ENCODE assay signal across 19 cellular contexts in genomic region chr16:11627292-11627663, GRCh38. TPM values are rescaled to one million over a fixed set of nuclear protein-coding genes. Genes with fewer than 3 reads are reported as not detected.
A peak's percentile ranks its signal among the peaks of the same experiment; 100 is the strongest.
DNase-seq lines count a peak whose midpoint lies in the region; ATAC-seq and TF ChIP-seq lines count a peak whose summit lies in the region.
"Had no signal": no experiment of that assay in that cellular context is flagged by ENCODE, and none has a peak within 500 bp of the region (broad histone marks: within the 10 kb centered on the region; RNA-seq: fewer than 3 reads in every experiment).

No MANE protein-coding gene starts in this region.

- no peak overlapping the region for H3K4me3 Mint-ChIP-seq in dendritic cell treated with granulocyte-macrophage colony-stimulating factor and Interleukin-4, amounts not matched to agents 40 ng/mL and 50 ng/mL, for 4 days
- H3K4me3 Mint-ChIP-seq in activated T-helper 17 cell treated with anti-CD3 and anti-CD28 coated beads, Interleukin-2, amount 50 U/mL, for 72 hours: no peak overlapping the region
- H3K4me3 Mint-ChIP-seq: activated CD8-positive, alpha-beta T cell treated with anti-CD3 and anti-CD28 coated beads, Interleukin-2, amount 10 ng/mL, durations not matched to agents 7 days and 5 days; brain had no signal

- DNase-seq in IMR-90 (no peak), trophoblast cell (peak in 1 of 2 donors; percentile 65), iPS-NIHi7 (ENCODE audit: extremely low spot score) (no peak)
- DNase-seq: activated CD4-positive, alpha-beta T cell treated with anti-CD3 and anti-CD28 coated beads for 1 hour; activated CD8-positive, alpha-beta T cell treated with anti-CD3 and anti-CD28 coated beads, Interleukin-2, amount 10 ng/mL, durations not matched to agents 7 days and 5 days; activated gamma-delta T cell treated with Interleukin-2 at 50 U/mL for 16 hours; DND-41; glutamatergic neuron; Kasumi-1; NK-92 treated with Interleukin-12 subunit alpha and Interleukin-12 subunit beta, amount 100 ng/mL, for 24 hours; Peyer's patch; substantia nigra; uterus had no signal

- H3K4me3 ChIP-seq in ACC112 (ENCODE audit: low read depth, low read length) (no peak overlapping the region), IMR-90 (ENCODE audit: insufficient read depth, low read depth, low read length) (no peak overlapping the region), trophoblast cell (ENCODE audit: low read depth, low read length) (no peak overlapping the region)
- H3K4me3 ChIP-seq: Peyer's patch, uterus had no signal

- H2AK5ac ChIP-seq in IMR-90 (ENCODE audit: low read depth, low read length) (peak overlapping the region; percentile 5; the same call in 1 of the 2 replicates), trophoblast cell (ENCODE audit: low read length) (no peak overlapping the region)

- no peak overlapping the region for H3K56ac ChIP-seq in IMR-90 (ENCODE audit: extremely low read depth, insufficient read depth, low read length)

- H3K4me1 Mint-ChIP-seq in dendritic cell treated with granulocyte-macrophage colony-stimulating factor and Interleukin-4, amounts not matched to agents 40 ng/mL and 50 ng/mL, for 4 days (ENCODE audit: low read depth): peaks cover 76% of the 10 kb centered on the region
- peaks cover 17% of the 10 kb centered on the region for H3K4me1 Mint-ChIP-seq in activated T-helper 17 cell treated with anti-CD3 and anti-CD28 coated beads, Interleukin-2, amount 50 U/mL, for 72 hours

- 0 out of 3 replicates have a peak overlapping the region, but pooled peaks have one; percentile 15 for H2BK15ac ChIP-seq in IMR-90 (ENCODE audit: low read depth, low read length)

- H3K4me2 ChIP-seq in IMR-90 (ENCODE audit: low read depth, low read length) (no peak overlapping the region), trophoblast cell (ENCODE audit: low read length) (no peak overlapping the region)

- H2AK9ac ChIP-seq in IMR-90 (replicated peaks; ENCODE audit: low read depth, low read length, poor library complexity): no peak overlapping the region

- H2BK120ac ChIP-seq in IMR-90 (ENCODE audit: low read depth, low read length): peak overlapping the region; percentile 58; the same call in 1 of the 2 replicates
- no peak overlapping the region for H2BK120ac ChIP-seq in trophoblast cell (ENCODE audit: insufficient read depth, low read length, poor library complexity)

- H3K79me2 ChIP-seq in ACC112 (ENCODE audit: control insufficient read depth, insufficient read depth, low read length, unreplicated experiment) (no peaks in the 10 kb centered on the region), trophoblast cell (ENCODE audit: control insufficient read depth, insufficient read depth, low read length, poor library complexity) (no peaks in the 10 kb centered on the region)

- no peak overlapping the region; a peak in 1 of 4 replicates for H4K8ac ChIP-seq in IMR-90 (ENCODE audit: low read depth in 2 of 2, low read length in 2 of 2)
- H4K8ac ChIP-seq in trophoblast cell (ENCODE audit: low read depth, low read length): no peak overlapping the region

- H3K27ac ChIP-seq in ACC112 (ENCODE audit: low read depth, low read length) (peak overlapping the region; percentile 69), IMR-90 (ENCODE audit: insufficient read depth, low read length) (no peak overlapping the region), trophoblast cell (ENCODE audit: low read depth, low read length) (no peak overlapping the region)
- H3K27ac ChIP-seq: uterus had no signal

- H3K9me1 ChIP-seq in IMR-90 (ENCODE audit: insufficient read depth, low read length): peaks cover 7% of the 10 kb centered on the region

- WGBS in IMR-90 (ENCODE audit: extremely low coverage in 2 of 2, insufficient read length in 1 of 2), 2 experiments: 100% methylated on average over 1 of the region's 5 CpGs; no CpG with 5 or more reads in 1 of the 2 experiments
- no CpG with 5 or more reads among the region's 5 CpGs for WGBS in trophoblast cell (ENCODE audit: extremely low coverage, insufficient coverage, insufficient read length)

- CTCF ChIA-PET in IMR-90 (lab: Yijun Ruan, JAX): interaction anchor here (0.8 kb wide), 1 partner anchor 9 kb away, joined by 3 read pairs; no protein-coding TSS in a partner anchor

- intact Hi-C loops in IMR-90 (cut with micrococcal nuclease): no loop called here
- intact Hi-C loops in dendritic cell treated with granulocyte-macrophage colony-stimulating factor and Interleukin-4, amounts not matched to agents 40 ng/mL and 50 ng/mL, for 4 days (cut with micrococcal nuclease): loop anchor here (5.0 kb wide), 1 partner anchor 45 kb away; no protein-coding TSS in a partner anchor

- H3K36me3 Mint-ChIP-seq in dendritic cell treated with granulocyte-macrophage colony-stimulating factor and Interleukin-4, amounts not matched to agents 40 ng/mL and 50 ng/mL, for 4 days (ENCODE audit: low read depth): peaks cover 6% of the 10 kb centered on the region
- no peaks in the 10 kb centered on the region for H3K36me3 Mint-ChIP-seq in activated T-helper 17 cell treated with anti-CD3 and anti-CD28 coated beads, Interleukin-2, amount 50 U/mL, for 72 hours (ENCODE audit: low read depth)
- H3K36me3 Mint-ChIP-seq: brain had no signal

- no TSS peak for BruUV-seq in IMR-90 (replicated peaks; lab: Mats Ljungman, UMichigan)

- no peak overlapping the region for H2BK5ac ChIP-seq in IMR-90 (ENCODE audit: low read depth, low read length, poor library complexity, severe bottlenecking)
- H2BK5ac ChIP-seq in trophoblast cell (ENCODE audit: low read depth, low read length, poor library complexity): no peak overlapping the region

- no peaks in the 10 kb centered on the region for H3K27me3 ChIP-seq in ACC112 (ENCODE audit: insufficient read depth, low read length)
- H3K27me3 ChIP-seq in IMR-90 (ENCODE audit: control insufficient read depth, insufficient read depth, low read length): no peaks in the 10 kb centered on the region
- H3K27me3 ChIP-seq in trophoblast cell (ENCODE audit: insufficient read depth, low read length): no peaks in the 10 kb centered on the region
- H3K27me3 ChIP-seq: Peyer's patch, uterus had no signal

- H4K91ac ChIP-seq in IMR-90 (ENCODE audit: insufficient read depth, low read depth, low read length): peak overlapping the region; percentile 58; the same call in 1 of the 2 replicates
- peak overlapping the region; percentile 10 for H4K91ac ChIP-seq in trophoblast cell (ENCODE audit: low read depth, low read length)

- ATAC-seq in IMR-90 (ENCODE audit: low read depth) (no peak), GM21515 (IDR thresholded peaks at IDR 0.05; ENCODE audit: unreplicated experiment) (no peak), GM21360 (IDR thresholded peaks at IDR 0.05; ENCODE audit: unreplicated experiment) (no peak)
- ATAC-seq in activated T-helper 17 cell treated with anti-CD3 and anti-CD28 coated beads, Interleukin-2, amount 50 U/mL, for 72 hours (replicated peaks): no peak
- ATAC-seq: activated CD8-positive, alpha-beta T cell treated with anti-CD3 and anti-CD28 coated beads, Interleukin-2, amount 10 ng/mL, durations not matched to agents 7 days and 5 days had no signal

- in situ Hi-C loops in IMR-90 (cut with MboI; ENCODE audit: low sequenced_read_pairs): loop anchor here (5.0 kb wide), 1 partner anchor 35 kb away; no protein-coding TSS in a partner anchor

- no peak overlapping the region; the same call in 1 of the 2 replicates for H4K5ac ChIP-seq in IMR-90 (ENCODE audit: low read depth, low read length)

- H3K27me3 Mint-ChIP-seq in dendritic cell treated with granulocyte-macrophage colony-stimulating factor and Interleukin-4, amounts not matched to agents 40 ng/mL and 50 ng/mL, for 4 days: peaks cover 2% of the 10 kb centered on the region
- H3K27me3 Mint-ChIP-seq in activated T-helper 17 cell treated with anti-CD3 and anti-CD28 coated beads, Interleukin-2, amount 50 U/mL, for 72 hours: no peaks in the 10 kb centered on the region
- H3K27me3 Mint-ChIP-seq: brain had no signal

- H3K9me3 ChIP-seq in IMR-90 (ENCODE audit: control insufficient read depth, insufficient read depth, low read length) (no peaks in the 10 kb centered on the region), trophoblast cell (ENCODE audit: insufficient read depth, low read depth, low read length) (peaks cover 1% of the 10 kb centered on the region)
- H3K9me3 ChIP-seq: Peyer's patch, uterus had no signal

- H3K4me1 ChIP-seq in ACC112 (ENCODE audit: control insufficient read depth, insufficient read depth, low read length, unreplicated experiment) (peaks cover 18% of the 10 kb centered on the region), IMR-90 (ENCODE audit: control insufficient read depth, insufficient read depth, low read length) (peaks cover 21% of the 10 kb centered on the region), trophoblast cell (ENCODE audit: control insufficient read depth in 1 of 2, insufficient read depth in 2 of 2, low read length in 2 of 2) (peaks cover 7 to 10% of the 10 kb centered on the region in 2 experiments)
- H3K4me1 ChIP-seq: uterus had no signal

- no peak for TF ChIP-seq RAD21 in IMR-90 (IDR thresholded peaks at IDR 0.05; ENCODE audit: low read length)

- peak overlapping the region; percentile 62 for H2BK12ac ChIP-seq in trophoblast cell (ENCODE audit: low read length)

- H3K23ac ChIP-seq in IMR-90 (ENCODE audit: low read depth, low read length) (no peak overlapping the region), trophoblast cell (ENCODE audit: low read length) (no peak overlapping the region)

- H3K14ac ChIP-seq in IMR-90 (replicated peaks; ENCODE audit: low read depth, low read length): no peak overlapping the region
- no peak overlapping the region for H3K14ac ChIP-seq in trophoblast cell (ENCODE audit: low read length)

- no peak for TF ChIP-seq POLR2A in IMR-90 (IDR thresholded peaks at IDR 0.05; ENCODE audit: low read depth, low read length)

- H3K36me3 ChIP-seq in ACC112 (ENCODE audit: insufficient read depth, low read length): no peaks in the 10 kb centered on the region
- H3K36me3 ChIP-seq in IMR-90 (ENCODE audit: control insufficient read depth, insufficient read depth, low read length): no peaks in the 10 kb centered on the region
- H3K36me3 ChIP-seq in trophoblast cell (ENCODE audit: control insufficient read depth in 1 of 2, insufficient read depth in 2 of 2, low read length in 2 of 2): no peaks in the 10 kb centered on the region
- H3K36me3 ChIP-seq: Peyer's patch, uterus had no signal

- H3K9ac ChIP-seq in IMR-90 (ENCODE audit: low read depth, low read length) (no peak overlapping the region), trophoblast cell (ENCODE audit: low read length) (no peak overlapping the region)

- peak overlapping the region; percentile 61; the same call in 1 of the 2 replicates for H2BK20ac ChIP-seq in IMR-90 (ENCODE audit: low read depth, low read length)

- no peak for TF ChIP-seq CTCF in IMR-90 (conservative IDR thresholded peaks at IDR 0.05; ENCODE audit: low read depth, low read length)

- POLR2A ChIA-PET in IMR-90 (lab: Charles Lee; ENCODE audit: unreplicated experiment): no interaction called here

- H3K79me1 ChIP-seq in IMR-90 (ENCODE audit: low read depth in 1 of 2, low read length in 2 of 2) (no peaks in the 10 kb centered on the region), trophoblast cell (ENCODE audit: low read length) (peaks cover 7% of the 10 kb centered on the region)

- peak overlapping the region; percentile 95 for H3K27ac Mint-ChIP-seq in dendritic cell treated with granulocyte-macrophage colony-stimulating factor and Interleukin-4, amounts not matched to agents 40 ng/mL and 50 ng/mL, for 4 days
- H3K27ac Mint-ChIP-seq in activated T-helper 17 cell treated with anti-CD3 and anti-CD28 coated beads, Interleukin-2, amount 50 U/mL, for 72 hours: no peak overlapping the region
- H3K27ac Mint-ChIP-seq: activated CD8-positive, alpha-beta T cell treated with anti-CD3 and anti-CD28 coated beads, Interleukin-2, amount 10 ng/mL, durations not matched to agents 7 days and 5 days had no signal

- no peak overlapping the region for H2AFZ ChIP-seq in ACC112 (ENCODE audit: low read length, unreplicated experiment)
- no peak overlapping the region for H2AFZ ChIP-seq in IMR-90 (replicated peaks; ENCODE audit: low read length, poor library complexity)
- H2AFZ ChIP-seq in trophoblast cell (ENCODE audit: insufficient read depth, low read length, poor library complexity): no peak overlapping the region

- H4K20me1 ChIP-seq in IMR-90 (ENCODE audit: insufficient read depth, low read length): no peaks in the 10 kb centered on the region

- dilution Hi-C loops in IMR-90 (cut with HindIII; ENCODE audit: low sequenced_read_pairs, unreplicated experiment): no loop called here

- H3K4ac ChIP-seq in IMR-90 (ENCODE audit: low read depth, low read length) (no peak overlapping the region), trophoblast cell (ENCODE audit: low read depth, low read length) (no peak overlapping the region)

- H3K18ac ChIP-seq in IMR-90 (ENCODE audit: low read depth, low read length): peak overlapping the region; percentile 67
- H3K18ac ChIP-seq in trophoblast cell (ENCODE audit: low read length): no peak overlapping the region

- no peaks in the 10 kb centered on the region for H3K9me3 Mint-ChIP-seq in dendritic cell treated with granulocyte-macrophage colony-stimulating factor and Interleukin-4, amounts not matched to agents 40 ng/mL and 50 ng/mL, for 4 days
- H3K9me3 Mint-ChIP-seq in activated T-helper 17 cell treated with anti-CD3 and anti-CD28 coated beads, Interleukin-2, amount 50 U/mL, for 72 hours: no peaks in the 10 kb centered on the region

- H4K12ac ChIP-seq in trophoblast cell (ENCODE audit: low read depth, low read length): no peak overlapping the region

RNA-seq across cellular contexts. Expression of gene LITAF, which starts 40.6 kb away (rescaled TPM):
- 96.9 and 113 TPM in 2 replicates for total RNA-seq in IMR-90 (2012; rRNA removed)
- 203 and 206 TPM in 2 replicates for polyA plus RNA-seq in IMR-90 (2012; rRNA removed)
- 126 and 616 TPM in 2 replicates for polyA plus RNA-seq in IMR-90 (2012; cell fraction: cytosol; rRNA removed)
- polyA plus RNA-seq in IMR-90 (2012; cell fraction: nucleus; rRNA removed; ENCODE audit: low replicate concordance): 97.8 and 160 TPM in 2 replicates
- polyA plus RNA-seq in trophoblast cell (2013): 110 and 113 TPM in 2 replicates
- total RNA-seq in activated T-helper 17 cell treated with anti-CD3 and anti-CD28 coated beads, Interleukin-2, amount 50 U/mL, for 72 hours: 10 to 100 TPM; 66.0 to 82.9 TPM

RNA-seq across cellular contexts. Expression of gene SNN, which starts 41.0 kb away (rescaled TPM):
- total RNA-seq in IMR-90 (2012; rRNA removed): 8.6 and 10.0 TPM in 2 replicates
- 11.8 and 13.0 TPM in 2 replicates for polyA plus RNA-seq in IMR-90 (2012; rRNA removed)
- polyA plus RNA-seq in IMR-90 (2012; cell fraction: cytosol; rRNA removed): 9.3 and 14.5 TPM in 2 replicates
- 7.9 and 13.2 TPM in 2 replicates for polyA plus RNA-seq in IMR-90 (2012; cell fraction: nucleus; rRNA removed; ENCODE audit: low replicate concordance)
- polyA plus RNA-seq in trophoblast cell (2013): 29.9 and 30.4 TPM in 2 replicates
- total RNA-seq in activated T-helper 17 cell treated with anti-CD3 and anti-CD28 coated beads, Interleukin-2, amount 50 U/mL, for 72 hours: 1 to 10 TPM; 3.3 to 4.9 TPM
